In genomic region chr1:44721521-44722361, GRCh38 we compare ENCODE assay signal across 9 cellular contexts. TPM values are rescaled to one million over a fixed set of nuclear protein-coding genes. Genes with fewer than 3 reads are reported as not detected.
DNase-seq lines count a peak whose midpoint lies in the region; ATAC-seq and TF ChIP-seq lines count a peak whose summit lies in the region.
"Had no signal": no experiment of that assay in that cellular context is flagged by ENCODE, and none has a peak within 500 bp of the region (broad histone marks: within the 10 kb centered on the region; RNA-seq: fewer than 3 reads in every experiment).

No MANE protein-coding gene starts in this region.

- H3K9me3 ChIP-seq in heart right ventricle (no peaks in the 10 kb centered on the region), skeletal muscle satellite cell (replicated peaks; ENCODE audit: low read length) (no peaks in the 10 kb centered on the region)

- DNase-seq in ELR (ENCODE audit: low read depth), result peak; percentile 95
- peak; percentile 9 for DNase-seq in HuH-7.5 (ENCODE audit: low spot score)
- DNase-seq in RPMI7951 (ENCODE audit: low read depth), result peak; percentile 99
- peak; percentile 89 for DNase-seq in activated effector memory CD4-positive, alpha-beta T cell treated with anti-CD3 and anti-CD28 coated beads, Interleukin-2, amount 50 U/mL, for 16 hours
- no peak for DNase-seq in heart right ventricle
- no peak for DNase-seq in cortex of kidney (lab: John Stamatoyannopoulos, UW)

- intact Hi-C loops in heart right ventricle (cut with DNase I), result no loop called here

- ATAC-seq in GM21717 (IDR thresholded peaks at IDR 0.05; ENCODE audit: unreplicated experiment) (peak; percentile 53), heart right ventricle (peak in 7 of 8 donors; percentile 62 to 75 (median 68))

- WGBS in heart right ventricle, 2 donors, result 41% methylated on average over 14 of the region's 14 CpGs

- H3K4me1 ChIP-seq in heart right ventricle (peaks cover 0 to 31% (median 0%) of the 10 kb centered on the region in 9 donors), skeletal muscle satellite cell (ENCODE audit: control insufficient read depth, insufficient read depth, low read length) (peaks cover 2% of the 10 kb centered on the region)

- H3K27ac ChIP-seq in heart right ventricle, result peak overlapping the region in 6 of 10 donors; percentile 10 to 77 (median 46)

- H3K36me3 ChIP-seq in heart right ventricle (no peaks in the 10 kb centered on the region), skeletal muscle satellite cell (ENCODE audit: insufficient read depth, low read length) (no peaks in the 10 kb centered on the region)

- H3K4me3 ChIP-seq in heart right ventricle (peak overlapping the region in 1 of 10 donors; percentile 18), skeletal muscle satellite cell (ENCODE audit: low read length) (no peak overlapping the region)

- no peak for TF ChIP-seq CTCF in heart right ventricle (IDR thresholded peaks at IDR 0.05)

- H3K27me3 ChIP-seq in heart right ventricle (peaks cover 0 to 22% (median 13%) of the 10 kb centered on the region in 7 donors), skeletal muscle satellite cell (ENCODE audit: control insufficient read depth, insufficient read depth, low read length) (peaks cover 5% of the 10 kb centered on the region)

- H3K4me2 ChIP-seq in skeletal muscle satellite cell (ENCODE audit: low read length), result peak overlapping the region; percentile 24

- H3K9ac ChIP-seq in skeletal muscle satellite cell (ENCODE audit: low read depth, low read length), result peak overlapping the region; percentile 68

RNA-seq across cellular contexts. Expression of gene RNU5D-1, which starts 9.2 kb away (rescaled TPM):
- total RNA-seq in RPMI7951 (2014; rRNA removed; shearing (Covaris generic)), result not detected in 2 replicates
- total RNA-seq in heart right ventricle, result not detected
- polyA plus RNA-seq in heart right ventricle, result not detected
- total RNA-seq in skeletal muscle satellite cell (2012; rRNA removed), result not detected in 2 replicates
- total RNA-seq: mononuclear cell had no signal

RNA-seq across cellular contexts. Expression of gene KIF2C, which starts 17.9 kb away (rescaled TPM):
- 127 and 130 TPM in 2 replicates for total RNA-seq in RPMI7951 (2014; rRNA removed; shearing (Covaris generic))
- 1 to 10 TPM in 7 of 10 donors, under 1 TPM in 3; 0.73 to 3.7 (median 1.4) TPM for total RNA-seq in heart right ventricle
- 1 to 10 TPM in 1 of 2 donors, under 1 TPM in 1; 0.22 to 1.0 TPM for polyA plus RNA-seq in heart right ventricle
- total RNA-seq in skeletal muscle satellite cell (2012; rRNA removed), result 18.5 and 27.1 TPM in 2 replicates

RNA-seq across cellular contexts. Expression of gene ARMH1, which starts 47.2 kb away (rescaled TPM):
- 0.29 TPM in 1 of 2 replicates, not detected in the other for total RNA-seq in RPMI7951 (2014; rRNA removed; shearing (Covaris generic))
- total RNA-seq in heart right ventricle, result 1 to 10 TPM in 3 of 10 donors, under 1 TPM in 2, not detected in 5; 0.62 to 3.3 (median 1.1) TPM
- polyA plus RNA-seq in heart right ventricle, result 1 to 10 TPM; 1.6 to 2.5 TPM
- total RNA-seq in skeletal muscle satellite cell (2012; rRNA removed), result 0.22 and 0.51 TPM in 2 replicates

RNA-seq across cellular contexts. Expression of gene TMEM53, which starts 47.5 kb away (rescaled TPM):
- 13.1 and 14.9 TPM in 2 replicates for total RNA-seq in RPMI7951 (2014; rRNA removed; shearing (Covaris generic))
- 10 to 100 TPM in 8 of 10 donors, 1 to 10 TPM in 2; 6.6 to 18.6 (median 12.2) TPM for total RNA-seq in heart right ventricle
- polyA plus RNA-seq in heart right ventricle, result 10 to 100 TPM in 1 of 2 donors, 1 to 10 TPM in 1; 8.7 to 21.0 TPM
- total RNA-seq in skeletal muscle satellite cell (2012; rRNA removed), result 6.6 and 7.1 TPM in 2 replicates

RNA-seq across cellular contexts. Expression of gene RPS8, which starts 53.6 kb away (rescaled TPM):
- total RNA-seq in RPMI7951 (2014; rRNA removed; shearing (Covaris generic)), result 2,373 and 2,557 TPM in 2 replicates
- 1,000 to 10,000 TPM in 1 of 10 donors, 100 to 1,000 TPM in 9; 587 to 1,039 (median 681) TPM for total RNA-seq in heart right ventricle
- polyA plus RNA-seq in heart right ventricle, result 1,000 to 10,000 TPM; 1,461 to 1,942 TPM
- total RNA-seq in skeletal muscle satellite cell (2012; rRNA removed), result 1,645 and 2,137 TPM in 2 replicates

Comparison
In these comparisons a context has a peak if more than half of its experiments do, and no peak if none do; other contexts are left out.
1. DNase-seq: peak in ELR (single experiment), HuH-7.5 (single experiment), RPMI7951 (single experiment) and activated effector memory CD4-positive, alpha-beta T cell treated with anti-CD3 and anti-CD28 coated beads, Interleukin-2, amount 50 U/mL, for 16 hours (single experiment); none in heart right ventricle (0 of 2) and cortex of kidney (single experiment).
2. RNA of gene KIF2C, which starts 17.9 kb away (total RNA-seq): 127 to 130 TPM in RPMI7951; 0.73 to 3.7 TPM in heart right ventricle; every median in the first group is over 10 times any median in the second.